In genomic region chr19:28466107-28467045, GRCh38 we compare ENCODE assay signal across 7 cellular contexts.
DNase-seq lines count a peak whose midpoint lies in the region; ATAC-seq and TF ChIP-seq lines count a peak whose summit lies in the region.

No MANE protein-coding gene starts in this region.

- TF ChIP-seq CTCF in GM12872 (IDR thresholded peaks at IDR 0.05; ENCODE audit: insufficient read depth, low read depth, low read length) = peak; percentile 73

- no peak overlapping the region for H3K4me3 Mint-ChIP-seq in stimulated activated effector memory CD8-positive, alpha-beta T cell treated with anti-CD3 and anti-CD28 coated beads, Interleukin-12 subunit alpha, Interleukin-12 subunit beta, amount 100 ng/mL, for 72 hours

- no peaks in the 10 kb centered on the region for H3K9me3 Mint-ChIP-seq in stimulated activated effector memory CD8-positive, alpha-beta T cell treated with anti-CD3 and anti-CD28 coated beads, Interleukin-12 subunit alpha, Interleukin-12 subunit beta, amount 100 ng/mL, for 72 hours

- ATAC-seq in stimulated activated effector memory CD8-positive, alpha-beta T cell treated with anti-CD3 and anti-CD28 coated beads, Interleukin-12 subunit alpha, Interleukin-12 subunit beta, amount 100 ng/mL, for 72 hours = no peak

- peaks cover 4% of the 10 kb centered on the region for H3K4me1 Mint-ChIP-seq in stimulated activated effector memory CD8-positive, alpha-beta T cell treated with anti-CD3 and anti-CD28 coated beads, Interleukin-12 subunit alpha, Interleukin-12 subunit beta, amount 100 ng/mL, for 72 hours

- H3K36me3 Mint-ChIP-seq in stimulated activated effector memory CD8-positive, alpha-beta T cell treated with anti-CD3 and anti-CD28 coated beads, Interleukin-12 subunit alpha, Interleukin-12 subunit beta, amount 100 ng/mL, for 72 hours = peaks cover 6% of the 10 kb centered on the region

- peak; percentile 57 for DNase-seq in NCI-H2029 treated with DMSO at 0.1 percent for 48 hours (lab: John Stamatoyannopoulos, UW)
- peak; percentile 38 to 41 for DNase-seq in activated CD4-positive, alpha-beta T cell treated with anti-CD3 and anti-CD28 coated beads for 4 hours
- DNase-seq in ecto neural progenitor cell (ENCODE audit: low spot score) = peak; percentile 79
- DNase-seq in myocyte (ENCODE audit: low read depth) = peak; percentile 54
- peak; percentile 19 to 65 for DNase-seq in stimulated activated effector memory CD8-positive, alpha-beta T cell treated with anti-CD3 and anti-CD28 coated beads, Interleukin-12 subunit alpha, Interleukin-12 subunit beta, amount 100 ng/mL, for 72 hours (ENCODE audit: low spot score in 2 of 2)
- no peak for DNase-seq in cortex of kidney (lab: John Stamatoyannopoulos, UW)

- H3K27ac Mint-ChIP-seq in stimulated activated effector memory CD8-positive, alpha-beta T cell treated with anti-CD3 and anti-CD28 coated beads, Interleukin-12 subunit alpha, Interleukin-12 subunit beta, amount 100 ng/mL, for 72 hours = no peak overlapping the region
